8 cellular contexts compared by ENCODE assay signal in the genomic region with DNA sequence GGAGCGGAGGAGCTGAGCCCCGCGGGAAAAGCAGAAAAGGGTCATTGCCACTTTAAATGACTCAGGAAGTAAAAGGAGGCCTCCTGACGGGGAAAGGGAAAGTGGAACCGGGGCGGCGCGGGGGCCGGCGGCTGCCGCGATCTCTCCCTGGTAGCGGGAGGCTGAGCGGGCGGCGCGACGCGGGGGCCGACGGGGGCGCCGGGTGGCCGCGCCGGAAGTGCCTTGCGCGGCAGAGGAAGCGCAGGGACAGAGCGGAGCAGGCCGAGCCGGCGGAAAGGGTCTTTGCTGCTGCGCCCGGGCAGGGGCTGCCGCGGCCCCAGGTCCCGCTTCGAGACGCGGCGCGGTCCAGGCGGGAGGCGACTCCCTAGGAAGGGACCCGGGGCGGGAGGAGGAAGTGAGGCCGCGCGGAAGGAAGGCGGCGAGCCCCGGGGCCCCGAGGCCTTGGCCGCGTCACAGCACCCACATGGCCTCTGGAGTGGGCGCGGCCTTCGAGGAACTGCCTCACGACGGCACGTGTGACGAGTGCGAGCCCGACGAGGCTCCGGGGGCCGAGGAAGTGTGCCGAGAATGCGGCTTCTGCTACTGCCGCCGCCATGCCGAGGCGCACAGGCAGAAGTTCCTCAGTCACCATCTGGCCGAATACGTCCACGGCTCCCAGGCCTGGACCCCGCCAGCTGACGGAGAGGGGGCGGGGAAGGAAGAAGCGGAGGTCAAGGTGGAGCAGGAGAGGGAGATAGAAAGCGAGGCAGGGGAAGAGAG. TPM values are rescaled to one million over a fixed set of nuclear protein-coding genes. Genes with fewer than 3 reads are reported as not detected.
DNase-seq lines count a peak whose midpoint lies in the region; ATAC-seq and TF ChIP-seq lines count a peak whose summit lies in the region.

A gene with protein sequence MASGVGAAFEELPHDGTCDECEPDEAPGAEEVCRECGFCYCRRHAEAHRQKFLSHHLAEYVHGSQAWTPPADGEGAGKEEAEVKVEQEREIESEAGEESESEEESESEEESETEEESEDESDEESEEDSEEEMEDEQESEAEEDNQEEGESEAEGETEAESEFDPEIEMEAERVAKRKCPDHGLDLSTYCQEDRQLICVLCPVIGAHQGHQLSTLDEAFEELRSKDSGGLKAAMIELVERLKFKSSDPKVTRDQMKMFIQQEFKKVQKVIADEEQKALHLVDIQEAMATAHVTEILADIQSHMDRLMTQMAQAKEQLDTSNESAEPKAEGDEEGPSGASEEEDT (plus strand): TSS at position 127 of the 759 bp plus-strand sequence. CDS start 337 bp downstream, at position 464.

- peaks cover 10% of the 10 kb centered on the region; the same call in 1 of the 2 replicates for H3K36me3 ChIP-seq in Karpas-422 (ENCODE audit: insufficient read depth, low read length)
- peaks cover 0 to 5% of the 10 kb centered on the region in 2 donors for H3K36me3 ChIP-seq in gastroesophageal sphincter
- no peaks in the 10 kb centered on the region for H3K36me3 ChIP-seq in suprapubic skin

- H3K27ac ChIP-seq in Karpas-422 (ENCODE audit: low read length) (no peak within 1 kb of the TSS), gastroesophageal sphincter (peak within 1 kb of the TSS; percentile 69 to 96 (median 94)), suprapubic skin (peak within 1 kb of the TSS; percentile 99)

- H3K9me3 ChIP-seq in Karpas-422 (ENCODE audit: low read length) (peaks cover 16% of the 10 kb centered on the region; the same call in 1 of the 2 replicates), gastroesophageal sphincter (peaks cover 0 to 24% (median 3%) of the 10 kb centered on the region in 3 donors), suprapubic skin (no peaks in the 10 kb centered on the region)

- H3K4me3 ChIP-seq in Karpas-422 (ENCODE audit: low read length) (peak within 1 kb of the TSS; percentile 80), gastroesophageal sphincter (peak within 1 kb of the TSS; percentile 52 to 89), suprapubic skin (peak within 1 kb of the TSS; percentile 95)

- in situ Hi-C loops in SK-MEL-5 (cut with HindIII; ENCODE audit: low pct_unique_long_range_greater_than_20kb, low sequenced_read_pairs) = no loop called here

- TF ChIP-seq POLR2A in gastroesophageal sphincter (IDR thresholded peaks at IDR 0.05) (peak in 1 of 2 donors; percentile 40), suprapubic skin (IDR thresholded peaks at IDR 0.05) (peak in 1 of 2 donors; percentile 41)

- peak; percentile 90 for DNase-seq in EH (ENCODE audit: low read depth)
- peak; percentile 84 for DNase-seq in Karpas-422
- DNase-seq in SK-MEL-5 (ENCODE audit: low read depth, low spot score) = peak; percentile 84
- peak; percentile 86 for DNase-seq in activated naive CD4-positive, alpha-beta T cell treated with Interleukin-2 at 50 U/mL for 16 hours
- DNase-seq in nucleus accumbens (lab: John Stamatoyannopoulos, UW) = peak in 53 of 56 donors; percentile 42 to 92 (median 77)
- DNase-seq in suprapubic skin (ENCODE audit: low spot score in 2 of 2) = peak; percentile 89 to 90

- H3K4me1 ChIP-seq in Karpas-422 (ENCODE audit: low read length) = peaks cover 27% of the 10 kb centered on the region
- H3K4me1 ChIP-seq in gastroesophageal sphincter = peaks cover 2 to 36% (median 8%) of the 10 kb centered on the region in 3 donors
- peaks cover 29% of the 10 kb centered on the region for H3K4me1 ChIP-seq in suprapubic skin

- peaks cover 2% of the 10 kb centered on the region; the same call in 1 of the 2 replicates for H3K27me3 ChIP-seq in Karpas-422 (ENCODE audit: low read length)
- no peaks in the 10 kb centered on the region for H3K27me3 ChIP-seq in gastroesophageal sphincter
- H3K27me3 ChIP-seq in suprapubic skin = no peaks in the 10 kb centered on the region

- H3K9me2 ChIP-seq in Karpas-422 (replicated peaks; ENCODE audit: insufficient read depth, low read length) = no peaks in the 10 kb centered on the region

- 6% methylated on average over 11 of the region's 82 CpGs; no CpG with 5 or more reads in 1 of the 2 donors for WGBS in gastroesophageal sphincter (ENCODE audit: low coverage in 1 of 2), 2 donors
- 7% methylated on average over 32 of the region's 82 CpGs for WGBS in suprapubic skin

- H4K20me1 ChIP-seq in Karpas-422 (ENCODE audit: insufficient read depth, low read depth, low read length) = no peaks in the 10 kb centered on the region

- no peak for TF ChIP-seq CTCF in gastroesophageal sphincter (IDR thresholded peaks at IDR 0.05)
- TF ChIP-seq CTCF in suprapubic skin (IDR thresholded peaks at IDR 0.05) = no peak

- ATAC-seq in GM21786 (IDR thresholded peaks at IDR 0.05; ENCODE audit: unreplicated experiment) = peak; percentile 92
- ATAC-seq in gastroesophageal sphincter = peak; percentile 92

- H3K4me2 ChIP-seq in Karpas-422 (ENCODE audit: low read depth, low read length, poor library complexity, severe bottlenecking) = peak within 1 kb of the TSS; percentile 91

- peaks cover 44% of the 10 kb centered on the region for H3K79me2 ChIP-seq in Karpas-422 (ENCODE audit: low read length)

- TF ChIP-seq EP300 in gastroesophageal sphincter (IDR thresholded peaks at IDR 0.05) = no peak
- TF ChIP-seq EP300 in suprapubic skin (IDR thresholded peaks at IDR 0.05) = no peak

- H3K9ac ChIP-seq in Karpas-422 (ENCODE audit: low read length) = peak within 1 kb of the TSS; percentile 81

- H2AFZ ChIP-seq in Karpas-422 (ENCODE audit: low read length) = peak within 1 kb of the TSS; percentile 99

RNA-seq across cellular contexts. Expression of the gene that starts here (rescaled TPM):
- 14.9 and 16.3 TPM in 2 replicates for total RNA-seq in Karpas-422 (2014; rRNA removed; shearing (Covaris generic); ENCODE audit: low replicate concordance)
- 30.6 and 32.2 TPM in 2 replicates for total RNA-seq in SK-MEL-5 (2014; rRNA removed; shearing (Covaris generic))
- 21.5 and 28.2 TPM in 2 replicates for polyA plus RNA-seq in SK-MEL-5 (2015; cell fraction: cytosol; rRNA removed)
- 20.8 and 29.0 TPM in 2 replicates for polyA plus RNA-seq in SK-MEL-5 (2015; cell fraction: nucleus; rRNA removed)
- total RNA-seq in gastroesophageal sphincter = 10 to 100 TPM; 35.6 to 70.6 (median 43.2) TPM
- 10 to 100 TPM; 21.3 to 55.7 (median 31.3) TPM for total RNA-seq in suprapubic skin
